Comparison of ENCODE assay signal across 8 cellular contexts in the genomic region with DNA sequence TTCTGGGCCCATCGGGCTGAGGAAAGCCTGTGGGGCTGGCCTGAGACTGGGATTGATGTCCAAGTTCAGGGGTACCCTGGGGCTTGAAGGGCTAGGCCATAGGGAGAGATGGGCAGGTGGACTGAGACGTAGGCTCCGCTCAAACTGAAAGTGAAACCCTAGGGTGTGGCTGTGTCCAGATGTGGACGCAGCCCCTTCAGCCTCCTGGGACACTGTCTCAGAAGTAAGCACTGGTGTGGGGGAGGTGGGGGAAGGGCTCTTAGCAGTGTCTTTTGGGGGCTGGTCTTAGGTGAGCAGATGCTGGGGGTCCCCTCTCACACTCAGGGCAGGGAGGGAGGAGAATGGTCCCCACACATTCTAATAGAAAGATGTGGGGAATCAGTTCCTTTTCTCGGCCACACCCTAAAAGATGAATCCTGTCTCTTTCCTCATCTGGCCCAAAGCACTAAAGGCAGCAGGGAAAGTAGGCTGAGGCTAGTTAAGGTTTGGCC.
DNase-seq lines count a peak whose midpoint lies in the region; ATAC-seq and TF ChIP-seq lines count a peak whose summit lies in the region.

No MANE protein-coding gene starts in this region.

- no peak for ATAC-seq in HG02763 (IDR thresholded peaks at IDR 0.05; ENCODE audit: unreplicated experiment)
- ATAC-seq in GM18502 (IDR thresholded peaks at IDR 0.05; ENCODE audit: poor library complexity, unreplicated experiment), result no peak

- H3K36me3 ChIP-seq in Loucy (ENCODE audit: insufficient read depth, low read length) (peaks cover 4% of the 10 kb centered on the region; the same call in 1 of the 2 replicates), rectal smooth muscle tissue (ENCODE audit: control insufficient read depth, insufficient read depth, low read length) (no peaks in the 10 kb centered on the region)

- peaks cover 76% of the 10 kb centered on the region for H3K4me1 ChIP-seq in Loucy (ENCODE audit: insufficient read depth, low read length, poor library complexity, severe bottlenecking)
- peaks cover 2% of the 10 kb centered on the region for H3K4me1 ChIP-seq in rectal smooth muscle tissue (ENCODE audit: control insufficient read depth, insufficient read depth, low read length)

- H3K4me2 ChIP-seq in Loucy (ENCODE audit: low read depth, low read length, poor library complexity, severe bottlenecking), result peak overlapping the region; percentile 87

- DNase-seq in GM12865 (ENCODE audit: low read depth) (peak; percentile 90), caudate nucleus (lab: John Stamatoyannopoulos, UW) (no peak), midbrain (lab: John Stamatoyannopoulos, UW) (no peak), NCI-H1930 (lab: John Stamatoyannopoulos, UW) (no peak)

- peaks cover 4% of the 10 kb centered on the region for H3F3A ChIP-seq in Loucy (ENCODE audit: low read depth)

- H3K9me2 ChIP-seq in Loucy (replicated peaks; ENCODE audit: low read depth, low read length), result no peaks in the 10 kb centered on the region

- H3K27ac ChIP-seq in caudate nucleus (ENCODE audit: low read depth, low read length) (peak overlapping the region; percentile 44), rectal smooth muscle tissue (ENCODE audit: low read depth, low read length) (peak overlapping the region; percentile 48)

- peaks cover 96% of the 10 kb centered on the region for H3K79me2 ChIP-seq in Loucy (ENCODE audit: insufficient read depth, low read length)

- H3K4me3 ChIP-seq in GM12865 (ENCODE audit: low read depth, low read length) (peak overlapping the region; percentile 96), Loucy (ENCODE audit: low read length, poor library complexity, severe bottlenecking) (peak overlapping the region; percentile 87), rectal smooth muscle tissue (ENCODE audit: low read length) (peak overlapping the region; percentile 23)

- H3K9ac ChIP-seq in Loucy (ENCODE audit: low read depth, low read length, poor library complexity, severe bottlenecking), result peak overlapping the region; percentile 99
- H3K9ac ChIP-seq in rectal smooth muscle tissue (ENCODE audit: low read length), result no peak overlapping the region

- no peaks in the 10 kb centered on the region for H3K9me3 ChIP-seq in Loucy (ENCODE audit: insufficient read depth, low read depth, low read length)

- no peaks in the 10 kb centered on the region for H3K27me3 ChIP-seq in Loucy (ENCODE audit: insufficient read depth, low read length, poor library complexity, severe bottlenecking)
- no peaks in the 10 kb centered on the region for H3K27me3 ChIP-seq in rectal smooth muscle tissue (ENCODE audit: control insufficient read depth, insufficient read depth, low read length)

- TF ChIP-seq CTCF in GM12865 (IDR thresholded peaks at IDR 0.05; ENCODE audit: insufficient read depth, low read depth, low read length, missing control alignments) (no peak), Loucy (conservative IDR thresholded peaks at IDR 0.05; ENCODE audit: low read length) (no peak)

- H2AFZ ChIP-seq in Loucy (ENCODE audit: low read length), result no peak overlapping the region

- peaks cover 41% of the 10 kb centered on the region for H4K20me1 ChIP-seq in Loucy (ENCODE audit: insufficient read depth, low read length, poor library complexity, severe bottlenecking)

Comparison
In these comparisons a context has a peak if more than half of its experiments do, and no peak if none do; other contexts are left out.
1. H3K4me3 ChIP-seq: peak in every context shown above with its lines; median percentile 96 in GM12865; 87 in Loucy; 23 in rectal smooth muscle tissue.